ENCODE assay signal across 7 cellular contexts in the genomic region with DNA sequence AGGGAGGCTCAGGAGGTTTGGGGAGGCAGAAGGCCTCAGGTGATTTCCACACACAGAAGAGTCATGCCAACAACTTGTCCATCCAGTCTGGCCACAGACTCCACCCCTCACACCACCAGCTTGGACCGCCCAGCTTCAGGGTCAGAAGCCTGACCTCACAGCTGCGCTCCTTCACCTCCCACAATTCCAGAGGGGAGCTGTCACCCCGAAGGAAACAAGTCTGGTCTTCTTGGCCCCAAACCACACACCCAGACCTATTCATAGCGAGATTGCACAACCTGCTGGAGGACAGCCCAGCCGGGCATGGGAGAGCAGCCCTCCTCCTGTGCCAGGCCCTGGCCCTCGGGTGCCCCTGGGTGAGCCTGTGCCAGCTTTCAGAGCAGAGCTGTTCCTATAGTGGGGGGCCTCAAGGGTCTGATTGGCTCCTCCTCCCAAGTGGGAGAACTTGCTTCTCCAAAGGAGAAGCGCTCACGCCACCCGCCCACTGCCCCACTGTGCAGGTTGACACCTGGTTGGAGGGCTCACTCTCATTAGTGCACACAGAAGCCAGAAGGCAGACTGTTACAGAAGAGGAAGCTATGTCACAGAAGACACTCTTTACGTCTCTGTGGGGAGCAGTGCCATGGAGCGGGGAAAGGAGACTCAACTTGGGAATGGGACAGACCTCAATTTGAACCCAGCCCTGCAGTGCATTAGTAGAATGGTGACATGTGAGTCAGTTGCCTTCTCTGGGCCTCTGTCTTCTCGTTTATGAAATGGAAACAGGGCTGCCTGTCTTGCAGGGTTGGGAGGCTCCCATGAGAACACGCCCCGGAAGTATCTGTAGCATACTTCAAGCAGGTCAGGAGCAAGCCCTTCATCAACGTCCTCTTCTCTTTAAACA.
A peak's percentile ranks its signal among the peaks of the same experiment; 100 is the strongest.
DNase-seq lines count a peak whose midpoint lies in the region; ATAC-seq and TF ChIP-seq lines count a peak whose summit lies in the region.

No MANE protein-coding gene starts in this region.

- dilution Hi-C loops in IMR-90 (cut with HindIII; ENCODE audit: low sequenced_read_pairs, unreplicated experiment) = no loop called here

- peak overlapping the region; percentile 13; the same call in 1 of the 2 replicates for H3K23ac ChIP-seq in IMR-90 (ENCODE audit: low read depth, low read length)

- H3K9me1 ChIP-seq in IMR-90 (ENCODE audit: insufficient read depth, low read length) = peaks cover 27% of the 10 kb centered on the region

- H2AK5ac ChIP-seq in IMR-90 (ENCODE audit: low read depth, low read length) = peak overlapping the region; percentile 66

- DNase-seq in IMR-90 (peak; percentile 94), body of pancreas (peak; percentile 95 to 98 (median 98)), kidney glomerular epithelial cell (lab: John Stamatoyannopoulos, UW) (peak; percentile 52), upper lobe of left lung (peak; percentile 81 to 95), NCI-H2107 treated with DMSO at 0.1 percent for 48 hours (lab: John Stamatoyannopoulos, UW; ENCODE audit: unreplicated experiment) (no peak)
- DNase-seq in activated T-cell treated with anti-CD3 and anti-CD28 coated beads, Interleukin-2, amount 50 U/mL, for 24 hours = no peak
- no peak for DNase-seq in central memory CD4-positive, alpha-beta T cell

- no peak overlapping the region for H3K4me2 ChIP-seq in IMR-90 (ENCODE audit: low read depth, low read length)

- no peak overlapping the region for H3K56ac ChIP-seq in IMR-90 (ENCODE audit: extremely low read depth, insufficient read depth, low read length)

- no peak overlapping the region for H3K4me3 Mint-ChIP-seq in activated T-cell treated with anti-CD3 and anti-CD28 coated beads, Interleukin-2, amount 50 U/mL, for 24 hours

- TF ChIP-seq EP300 in upper lobe of left lung (IDR thresholded peaks at IDR 0.05) = peak in 2 of 4 donors; percentile 68 to 94

- H3K27me3 ChIP-seq in IMR-90 (ENCODE audit: control insufficient read depth, insufficient read depth, low read length) = no peaks in the 10 kb centered on the region
- H3K27me3 ChIP-seq in body of pancreas = no peaks in the 10 kb centered on the region
- no peaks in the 10 kb centered on the region for H3K27me3 ChIP-seq in upper lobe of left lung

- peaks cover 7% of the 10 kb centered on the region for H3K4me1 Mint-ChIP-seq in activated T-cell treated with anti-CD3 and anti-CD28 coated beads, Interleukin-2, amount 50 U/mL, for 24 hours (ENCODE audit: low read depth)

- H3K14ac ChIP-seq in IMR-90 (replicated peaks; ENCODE audit: low read depth, low read length) = peak overlapping the region; percentile 55

- no peaks in the 10 kb centered on the region for H3K27me3 Mint-ChIP-seq in activated T-cell treated with anti-CD3 and anti-CD28 coated beads, Interleukin-2, amount 50 U/mL, for 24 hours

- H4K5ac ChIP-seq in IMR-90 (ENCODE audit: low read depth, low read length) = no peak overlapping the region; the same call in 1 of the 2 replicates

- H3K27ac ChIP-seq in IMR-90 (ENCODE audit: insufficient read depth, low read length) (peak overlapping the region; percentile 6; the same call in 1 of the 2 replicates), body of pancreas (peak overlapping the region; percentile 42 to 80 (median 73)), upper lobe of left lung (peak overlapping the region; percentile 68 to 81 (median 76))

- peak overlapping the region in 1 of 2 experiments; percentile 53; a peak in 2 of 4 replicates for H4K8ac ChIP-seq in IMR-90 (ENCODE audit: low read depth in 2 of 2, low read length in 2 of 2)

- in situ Hi-C loops in IMR-90 (cut with MboI; ENCODE audit: low sequenced_read_pairs) = no loop called here

- no peaks in the 10 kb centered on the region for H3K9me3 Mint-ChIP-seq in activated T-cell treated with anti-CD3 and anti-CD28 coated beads, Interleukin-2, amount 50 U/mL, for 24 hours

- intact Hi-C loops in IMR-90 (cut with micrococcal nuclease) = loop anchor here (2.0 kb wide), 1 partner anchor 133 kb away; no protein-coding TSS in a partner anchor
- intact Hi-C loops in body of pancreas (cut with DNase I) = no loop called here

- ATAC-seq in IMR-90 (ENCODE audit: low read depth) (peak; percentile 92), body of pancreas (peak; percentile 98), upper lobe of left lung (ENCODE audit: low FRiP score in 2 of 2) (peak; percentile 78 to 95)

- peak overlapping the region; percentile 73 for H3K4ac ChIP-seq in IMR-90 (ENCODE audit: low read depth, low read length)

- H3K4me1 ChIP-seq in IMR-90 (ENCODE audit: control insufficient read depth, insufficient read depth, low read length) = peaks cover 31% of the 10 kb centered on the region
- H3K4me1 ChIP-seq in body of pancreas = peaks cover 64% of the 10 kb centered on the region
- H3K4me1 ChIP-seq in upper lobe of left lung = peaks cover 23 to 36% (median 35%) of the 10 kb centered on the region in 4 donors

- H2BK120ac ChIP-seq in IMR-90 (ENCODE audit: low read depth, low read length) = peak overlapping the region; percentile 70

- H3K4me3 ChIP-seq in IMR-90 (ENCODE audit: insufficient read depth, low read depth, low read length) (no peak overlapping the region), body of pancreas (no peak overlapping the region), upper lobe of left lung (no peak overlapping the region)

- CTCF ChIA-PET in IMR-90 (lab: Yijun Ruan, JAX) = no interaction called here

- H3K36me3 ChIP-seq in IMR-90 (ENCODE audit: control insufficient read depth, insufficient read depth, low read length) (peaks cover 6% of the 10 kb centered on the region), body of pancreas (replicated peaks in 1 of 2; ENCODE audit: insufficient read depth in 1 of 2, low read depth in 2 of 2) (no peaks in the 10 kb centered on the region), upper lobe of left lung (peaks cover 0 to 9% (median 3%) of the 10 kb centered on the region in 4 donors)

- H2BK5ac ChIP-seq in IMR-90 (ENCODE audit: low read depth, low read length, poor library complexity, severe bottlenecking) = peak overlapping the region; percentile 29

- peaks cover 7% of the 10 kb centered on the region for H3K36me3 Mint-ChIP-seq in activated T-cell treated with anti-CD3 and anti-CD28 coated beads, Interleukin-2, amount 50 U/mL, for 24 hours (ENCODE audit: low read depth)

- TF ChIP-seq CTCF in IMR-90 (conservative IDR thresholded peaks at IDR 0.05; ENCODE audit: low read depth, low read length) (no peak), body of pancreas (IDR thresholded peaks at IDR 0.05) (peak in 2 of 7 experiments; percentile 0 to 29), upper lobe of left lung (IDR thresholded peaks at IDR 0.05) (no peak)

- H2AK9ac ChIP-seq in IMR-90 (replicated peaks; ENCODE audit: low read depth, low read length, poor library complexity) = peak overlapping the region; percentile 47

- POLR2A ChIA-PET in IMR-90 (lab: Charles Lee; ENCODE audit: unreplicated experiment) = no interaction called here

- TF ChIP-seq RAD21 in IMR-90 (IDR thresholded peaks at IDR 0.05; ENCODE audit: low read length) = 0 out of 2 replicates have a peak, but pooled peaks have one; percentile 5

- H2BK20ac ChIP-seq in IMR-90 (ENCODE audit: low read depth, low read length) = peak overlapping the region; percentile 83

- H4K20me1 ChIP-seq in IMR-90 (ENCODE audit: insufficient read depth, low read length) = peaks cover 5% of the 10 kb centered on the region; the same call in 1 of the 2 replicates

- no peak for TF ChIP-seq POLR2A in IMR-90 (IDR thresholded peaks at IDR 0.05; ENCODE audit: low read depth, low read length)
- no peak for TF ChIP-seq POLR2A in body of pancreas (IDR thresholded peaks at IDR 0.05)
- TF ChIP-seq POLR2A in upper lobe of left lung (IDR thresholded peaks at IDR 0.05) = peak in 1 of 4 donors; percentile 18

- H3K27ac Mint-ChIP-seq in activated T-cell treated with anti-CD3 and anti-CD28 coated beads, Interleukin-2, amount 50 U/mL, for 24 hours = no peak overlapping the region

- H3K9ac ChIP-seq in IMR-90 (ENCODE audit: low read depth, low read length) = no peak overlapping the region

- no peaks in the 10 kb centered on the region for H3K9me3 ChIP-seq in IMR-90 (ENCODE audit: control insufficient read depth, insufficient read depth, low read length)
- no peaks in the 10 kb centered on the region for H3K9me3 ChIP-seq in body of pancreas
- H3K9me3 ChIP-seq in upper lobe of left lung = no peaks in the 10 kb centered on the region

- no TSS peak for BruUV-seq in IMR-90 (replicated peaks; lab: Mats Ljungman, UMichigan)

- no CpG with 5 or more reads among the region's 15 CpGs for WGBS in IMR-90 (ENCODE audit: extremely low coverage in 2 of 2, insufficient read length in 1 of 2), 2 experiments
- 30 to 46% methylated on average over 6 to 15 of the region's 15 CpGs for WGBS in body of pancreas, 2 donors
- WGBS in upper lobe of left lung, 2 donors = 40 to 52% methylated on average over 11 to 15 of the region's 15 CpGs

- H4K91ac ChIP-seq in IMR-90 (ENCODE audit: insufficient read depth, low read depth, low read length) = 0 out of 2 replicates have a peak overlapping the region, but pooled peaks have one; percentile 27

- peak overlapping the region; percentile 39 for H2AFZ ChIP-seq in IMR-90 (replicated peaks; ENCODE audit: low read length, poor library complexity)

- peaks cover 25 to 54% of the 10 kb centered on the region in 2 experiments for H3K79me1 ChIP-seq in IMR-90 (ENCODE audit: low read depth in 1 of 2, low read length in 2 of 2)

- peak overlapping the region; percentile 57; the same call in 2 of the 3 replicates for H2BK15ac ChIP-seq in IMR-90 (ENCODE audit: low read depth, low read length)

- peak overlapping the region; percentile 46 for H3K18ac ChIP-seq in IMR-90 (ENCODE audit: low read depth, low read length)

TF ChIP-seq in IMR-90, 13 proteins besides CTCF, POLR2A, EP300 and RAD21:
- TF ChIP-seq NFE2L2 (IDR thresholded peaks at IDR 0.05; ENCODE audit: low read depth, low read length) (no peak), FOS (IDR thresholded peaks at IDR 0.05; ENCODE audit: low read depth, low read length) (peak; percentile 54; the same call in 1 of the 2 replicates), RCOR1 (IDR thresholded peaks at IDR 0.05; ENCODE audit: insufficient replicate concordance, low read length) (peak; percentile 70), CEBPB (IDR thresholded peaks at IDR 0.05; ENCODE audit: low read depth, low read length) (peak; percentile 98), MAZ (IDR thresholded peaks at IDR 0.05; ENCODE audit: borderline replicate concordance, low read depth, low read length) (peak; percentile 50; the same call in 1 of the 2 replicates)

Comparison
In these comparisons a context has a peak if more than half of its experiments do, and no peak if none do; other contexts are left out.
1. DNase-seq: peak in IMR-90 (single experiment), body of pancreas (4 of 4), kidney glomerular epithelial cell (single experiment) and upper lobe of left lung (2 of 2); none in NCI-H2107 treated with DMSO at 0.1 percent for 48 hours (single experiment), activated T-cell treated with anti-CD3 and anti-CD28 coated beads, Interleukin-2, amount 50 U/mL, for 24 hours (single experiment) and central memory CD4-positive, alpha-beta T cell (single experiment).
2. H3K27ac ChIP-seq: peak in every context shown above with its lines; median percentile 76 in upper lobe of left lung; 73 in body of pancreas; 6 in IMR-90.
3. Peak in every context shown above with its lines, with median percentiles within 50 percentile points of each other: ATAC-seq.